ENCODE assay signal across 28 cellular contexts in genomic region chr1:14301704-14302024, GRCh38.
"Had no signal": no experiment of that assay in that cellular context is flagged by ENCODE, and none has a peak within 500 bp of the region (broad histone marks: within the 10 kb centered on the region; RNA-seq: fewer than 3 reads in every experiment).

No MANE protein-coding gene starts in this region.

- H3K9me3 Mint-ChIP-seq: natural killer cell; nephron; stimulated activated memory B cell treated with anti-CD40 and anti-IgM and Interleukin-4, amounts not matched to agents 10 μg/mL and 1 μg/mL and 100 μg/mL, for 72 hours; stimulated activated naive CD8-positive, alpha-beta T cell treated with anti-CD3 and anti-CD28 coated beads, Interleukin-15, amount 100 ng/mL, for 72 hours; type B pancreatic cell had no signal

- H3K4me3 Mint-ChIP-seq: natural killer cell; nephron; neural progenitor cell; stimulated activated memory B cell treated with anti-CD40 and anti-IgM and Interleukin-4, amounts not matched to agents 10 μg/mL and 1 μg/mL and 100 μg/mL, for 72 hours; stimulated activated naive CD8-positive, alpha-beta T cell treated with anti-CD3 and anti-CD28 coated beads, Interleukin-15, amount 100 ng/mL, for 72 hours; type B pancreatic cell had no signal

- H3K36me3 ChIP-seq: neural progenitor cell, ovary, right lobe of liver, sigmoid colon, suprapubic skin, tibial artery, transverse colon, upper lobe of right lung, uterus had no signal

- H3K4me3 ChIP-seq: neural progenitor cell, ovary, psoas muscle, right lobe of liver, sigmoid colon, suprapubic skin, testis, tibial artery, transverse colon, upper lobe of right lung, uterus had no signal

- H3K27me3 ChIP-seq: neural progenitor cell, ovary, right lobe of liver, sigmoid colon, suprapubic skin, testis, transverse colon, upper lobe of right lung, uterus had no signal

- H2AFZ ChIP-seq: neural progenitor cell, parathyroid adenoma had no signal

- H3K4me1 Mint-ChIP-seq: natural killer cell; stimulated activated memory B cell treated with anti-CD40 and anti-IgM and Interleukin-4, amounts not matched to agents 10 μg/mL and 1 μg/mL and 100 μg/mL, for 72 hours; stimulated activated naive CD8-positive, alpha-beta T cell treated with anti-CD3 and anti-CD28 coated beads, Interleukin-15, amount 100 ng/mL, for 72 hours had no signal

- DNase-seq: natural killer cell; occipital lobe; ovary; right lobe of liver; small intestine; stimulated activated CD4-positive, alpha-beta T cell treated with anti-CD3 and anti-CD28 coated beads, Interleukin-15, amount 100 ng/mL, for 24 hours; stimulated activated CD4-positive, alpha-beta T cell treated with anti-CD3 and anti-CD28 coated beads, Interleukin-2, amount 100 ng/mL, for 24 hours; stimulated activated CD4-positive, alpha-beta T cell treated with anti-CD3 and anti-CD28 coated beads, Interleukin-2, amount 100 ng/mL, for 48 hours; stimulated activated CD4-positive, alpha-beta T cell treated with anti-CD3 and anti-CD28 coated beads, Interleukin-4, amount 100 ng/mL, for 24 hours; stimulated activated CD8-positive, alpha-beta memory T cell treated with anti-CD3 and anti-CD28 coated beads, Interleukin-4, amount 100 ng/mL, for 48 hours; stimulated activated naive CD4-positive, alpha-beta T cell; stimulated activated naive CD8-positive, alpha-beta T cell treated with anti-CD3 and anti-CD28 coated beads, Interleukin-15, amount 100 ng/mL, for 72 hours; stimulated activated naive CD8-positive, alpha-beta T cell treated with anti-CD3 and anti-CD28 coated beads, Interleukin-15, Interleukin-2, amounts not matched to agents 100 U/mL and 50 U/mL, for 24 hours; substantia nigra; testis; tibial artery; transverse colon; upper lobe of right lung; uterus had no signal

- FAIRE-seq: small intestine had no signal

- H3K27ac ChIP-seq: neural progenitor cell, ovary, parathyroid adenoma, psoas muscle, right lobe of liver, sigmoid colon, testis, tibial artery, transverse colon, upper lobe of right lung, uterus had no signal

- H3K79me2 ChIP-seq: parathyroid adenoma had no signal

- H3K4me2 ChIP-seq: neural progenitor cell had no signal

- H3K9me3 ChIP-seq: ovary, psoas muscle, right lobe of liver, sigmoid colon, suprapubic skin, testis, tibial artery, transverse colon, upper lobe of right lung, uterus had no signal

- H3K27ac Mint-ChIP-seq: natural killer cell; nephron; neural progenitor cell; progenitor cell of endocrine pancreas; stimulated activated memory B cell treated with anti-CD40 and anti-IgM and Interleukin-4, amounts not matched to agents 10 μg/mL and 1 μg/mL and 100 μg/mL, for 72 hours; stimulated activated naive CD8-positive, alpha-beta T cell treated with anti-CD3 and anti-CD28 coated beads, Interleukin-15, amount 100 ng/mL, for 72 hours had no signal

- ATAC-seq: natural killer cell; psoas muscle; right lobe of liver; stimulated activated memory B cell treated with anti-CD40 and anti-IgM and Interleukin-4, amounts not matched to agents 10 μg/mL and 1 μg/mL and 100 μg/mL, for 72 hours; stimulated activated naive CD8-positive, alpha-beta T cell treated with anti-CD3 and anti-CD28 coated beads, Interleukin-15, amount 100 ng/mL, for 72 hours; stimulated activated naive CD8-positive, alpha-beta T cell treated with anti-CD3 and anti-CD28 coated beads, Interleukin-15, Interleukin-2, amounts not matched to agents 100 U/mL and 50 U/mL, for 24 hours had no signal

- H3K27me3 Mint-ChIP-seq: stimulated activated naive CD8-positive, alpha-beta T cell treated with anti-CD3 and anti-CD28 coated beads, Interleukin-15, amount 100 ng/mL, for 72 hours had no signal

- H3K4me1 ChIP-seq: parathyroid adenoma, psoas muscle, right lobe of liver, upper lobe of right lung, uterus had no signal

- H3K9ac ChIP-seq: neural progenitor cell, parathyroid adenoma had no signal

- H3K36me3 Mint-ChIP-seq: natural killer cell; neural progenitor cell; stimulated activated memory B cell treated with anti-CD40 and anti-IgM and Interleukin-4, amounts not matched to agents 10 μg/mL and 1 μg/mL and 100 μg/mL, for 72 hours; type B pancreatic cell had no signal
